2 cellular contexts compared by ENCODE assay signal in genomic region chr6:141986457-141986856, GRCh38.
TF ChIP-seq lines count a peak whose summit lies in the region.

No MANE protein-coding gene starts in this region.

TF ChIP-seq in HepG2, 621 proteins besides CTCF, POLR2A, EP300 and RAD21:
- TF ChIP-seq TSC22D2 (CRISPR knock-in tag; IDR thresholded peaks at IDR 0.05; ENCODE audit: borderline replicate concordance): no peak
- TF ChIP-seq SMC3 (IDR thresholded peaks at IDR 0.05; ENCODE audit: low read length): no peak
- TF ChIP-seq RFX1 (IDR thresholded peaks at IDR 0.05): peak; percentile 31; the same call in 1 of the 2 replicates
- TF ChIP-seq ZBTB43 (CRISPR knock-in tag; conservative IDR thresholded peaks at IDR 0.05): no peak
TF ChIP-seq in HepG2: peak in this region for 1.

TF ChIP-seq in K562, 482 proteins besides CTCF, POLR2A, EP300 and RAD21:
- TF ChIP-seq RFX1 (IDR thresholded peaks at IDR 0.05) (peak; percentile 74), STAT5B (CRISPR knock-in tag; IDR thresholded peaks at IDR 0.05) (no peak)
